Comparison of ENCODE assay signal across 1 cellular context in the genomic region with DNA sequence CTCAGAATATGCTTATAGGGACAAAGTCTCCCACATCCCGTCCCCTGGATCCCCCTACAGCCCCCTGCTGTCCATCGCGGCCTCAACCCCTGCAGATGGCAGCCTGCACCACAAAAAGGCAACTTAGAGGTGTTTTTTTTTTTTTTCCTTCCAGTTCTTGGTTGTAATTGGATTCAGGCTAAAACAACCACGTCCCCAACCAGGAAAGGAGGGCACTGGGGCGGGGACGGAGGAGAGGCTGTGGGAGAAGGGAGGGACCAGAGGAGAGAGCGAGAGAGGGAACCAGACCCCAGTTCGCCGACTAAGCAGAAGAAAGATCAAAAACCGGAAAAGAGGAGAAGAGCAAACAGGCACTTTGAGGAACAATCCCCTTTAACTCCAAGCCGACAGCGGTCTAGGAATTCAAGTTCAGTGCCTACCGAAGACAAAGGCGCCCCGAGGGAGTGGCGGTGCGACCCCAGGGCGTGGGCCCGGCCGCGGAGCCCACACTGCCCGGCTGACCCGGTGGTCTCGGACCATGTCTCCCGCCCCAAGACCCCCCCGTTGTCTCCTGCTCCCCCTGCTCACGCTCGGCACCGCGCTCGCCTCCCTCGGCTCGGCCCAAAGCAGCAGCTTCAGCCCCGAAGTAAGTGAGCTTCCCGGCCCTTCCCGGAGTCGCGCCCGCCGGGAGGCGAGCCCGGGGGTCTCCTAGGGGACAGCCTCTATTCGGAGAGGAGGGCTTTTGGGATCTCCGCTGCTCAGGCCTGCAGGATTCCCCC.
TF ChIP-seq lines count a peak whose summit lies in the region.

A gene (plus strand): TSS at position 285 of the 758 bp plus-strand sequence. CDS start 233 bp downstream, at position 518.

TF ChIP-seq in H1, 55 proteins besides CTCF, POLR2A, EP300 and RAD21:
- no peak for TF ChIP-seq JUND (IDR thresholded peaks at IDR 0.05; ENCODE audit: low read length)
- TF ChIP-seq BCL11A (IDR thresholded peaks at IDR 0.05; ENCODE audit: low read depth in 2 of 2, low read length in 2 of 2) = no peak
- TF ChIP-seq RBBP5 (IDR thresholded peaks at IDR 0.05; ENCODE audit: borderline replicate concordance, low read depth, low read length) = peak; percentile 45
- TF ChIP-seq CHD1 (IDR thresholded peaks at IDR 0.05; ENCODE audit: low read depth, low read length) = no peak
- peak; percentile 43 for TF ChIP-seq KDM4A (IDR thresholded peaks at IDR 0.05; ENCODE audit: low read depth, low read length, severe bottlenecking)
- TF ChIP-seq POLR2AphosphoS5 (IDR thresholded peaks at IDR 0.05; ENCODE audit: low read depth, low read length) = peak; percentile 46
- TF ChIP-seq CTBP2 (IDR thresholded peaks at IDR 0.05; ENCODE audit: borderline replicate concordance, insufficient read depth, insufficient read length, low read length) = peak; percentile 83
- 0 out of 2 replicates have a peak, but pooled peaks have one; percentile 16 for TF ChIP-seq TAF1 (IDR thresholded peaks at IDR 0.05; ENCODE audit: low read depth, low read length)
- TF ChIP-seq ASH2L (IDR thresholded peaks at IDR 0.05; ENCODE audit: low read length) = peak; percentile 20
- no peak for TF ChIP-seq FOSL1 (IDR thresholded peaks at IDR 0.05; ENCODE audit: insufficient read depth, low read depth, low read length)
- peak; percentile 39 for TF ChIP-seq TBP (IDR thresholded peaks at IDR 0.05; ENCODE audit: low read depth, low read length)
- 0 out of 4 replicates have a peak, but pooled peaks of 1 of the 2 experiments have one; percentile 45 for TF ChIP-seq SIN3A (conservative IDR thresholded peaks at IDR 0.05 in 1 of 2, IDR thresholded peaks at IDR 0.05 in 1 of 2; ENCODE audit: low read depth in 1 of 2, low read length in 2 of 2)
